In the genomic region with DNA sequence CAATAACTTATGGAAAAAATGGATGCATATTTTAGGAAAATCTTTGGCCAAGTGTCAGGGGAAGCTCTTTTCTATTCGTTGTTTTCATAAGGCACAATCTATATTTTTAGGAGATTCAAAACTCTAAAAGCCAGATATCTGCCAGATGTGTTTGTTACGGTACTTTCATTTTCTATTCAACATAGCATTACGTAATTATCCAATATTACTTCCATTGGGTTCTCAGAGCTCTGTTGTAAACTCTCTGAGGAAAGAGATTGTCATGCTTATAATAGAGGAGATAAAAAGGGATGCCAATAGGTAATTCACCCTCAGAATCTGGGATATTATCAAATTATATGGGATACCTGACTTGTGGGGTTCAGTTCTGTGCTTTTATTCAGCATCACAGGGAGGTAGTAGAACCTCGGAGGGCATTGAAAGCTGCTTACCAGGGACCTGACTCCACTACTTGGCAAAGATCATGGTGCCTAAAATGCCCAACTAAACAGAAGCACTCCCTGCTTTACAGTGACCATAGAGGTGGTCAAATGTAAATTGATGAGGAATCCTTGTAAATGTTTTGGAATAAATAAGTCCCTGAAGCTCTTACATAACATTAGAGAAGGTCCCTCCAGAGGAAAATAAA, we compare ENCODE assay signal across 1 cellular context.
TF ChIP-seq lines count a peak whose summit lies in the region.

No MANE protein-coding gene starts in this region.

TF ChIP-seq in SK-N-SH treated with all-trans-retinoic acid at 6 μM for 48 hours, 23 proteins besides CTCF, POLR2A, EP300 and RAD21 (continued from another document):
- TF ChIP-seq, protein P1, sequence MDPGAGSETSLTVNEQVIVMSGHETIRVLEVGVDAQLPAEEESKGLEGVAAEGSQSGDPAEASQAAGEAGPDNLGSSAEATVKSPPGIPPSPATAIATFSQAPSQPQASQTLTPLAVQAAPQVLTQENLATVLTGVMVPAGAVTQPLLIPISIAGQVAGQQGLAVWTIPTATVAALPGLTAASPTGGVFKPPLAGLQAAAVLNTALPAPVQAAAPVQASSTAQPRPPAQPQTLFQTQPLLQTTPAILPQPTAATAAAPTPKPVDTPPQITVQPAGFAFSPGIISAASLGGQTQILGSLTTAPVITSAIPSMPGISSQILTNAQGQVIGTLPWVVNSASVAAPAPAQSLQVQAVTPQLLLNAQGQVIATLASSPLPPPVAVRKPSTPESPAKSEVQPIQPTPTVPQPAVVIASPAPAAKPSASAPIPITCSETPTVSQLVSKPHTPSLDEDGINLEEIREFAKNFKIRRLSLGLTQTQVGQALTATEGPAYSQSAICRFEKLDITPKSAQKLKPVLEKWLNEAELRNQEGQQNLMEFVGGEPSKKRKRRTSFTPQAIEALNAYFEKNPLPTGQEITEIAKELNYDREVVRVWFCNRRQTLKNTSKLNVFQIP (CRISPR knock-in tag; IDR thresholded peaks at IDR 0.05; ENCODE audit: borderline replicate concordance, low read depth), result no peak
- TF ChIP-seq, protein P2, sequence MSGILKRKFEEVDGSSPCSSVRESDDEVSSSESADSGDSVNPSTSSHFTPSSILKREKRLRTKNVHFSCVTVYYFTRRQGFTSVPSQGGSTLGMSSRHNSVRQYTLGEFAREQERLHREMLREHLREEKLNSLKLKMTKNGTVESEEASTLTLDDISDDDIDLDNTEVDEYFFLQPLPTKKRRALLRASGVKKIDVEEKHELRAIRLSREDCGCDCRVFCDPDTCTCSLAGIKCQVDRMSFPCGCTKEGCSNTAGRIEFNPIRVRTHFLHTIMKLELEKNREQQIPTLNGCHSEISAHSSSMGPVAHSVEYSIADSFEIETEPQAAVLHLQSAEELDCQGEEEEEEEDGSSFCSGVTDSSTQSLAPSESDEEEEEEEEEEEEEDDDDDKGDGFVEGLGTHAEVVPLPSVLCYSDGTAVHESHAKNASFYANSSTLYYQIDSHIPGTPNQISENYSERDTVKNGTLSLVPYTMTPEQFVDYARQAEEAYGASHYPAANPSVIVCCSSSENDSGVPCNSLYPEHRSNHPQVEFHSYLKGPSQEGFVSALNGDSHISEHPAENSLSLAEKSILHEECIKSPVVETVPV (CRISPR knock-in tag; IDR thresholded peaks at IDR 0.05), result no peak
- no peak for TF ChIP-seq ESRRG (CRISPR knock-in tag; IDR thresholded peaks at IDR 0.05)
- no peak for TF ChIP-seq SNAI2 (CRISPR knock-in tag; IDR thresholded peaks at IDR 0.05)
- no peak for TF ChIP-seq ZNF70 (CRISPR knock-in tag; IDR thresholded peaks at IDR 0.05)
- TF ChIP-seq ZC3H10 (CRISPR knock-in tag; IDR thresholded peaks at IDR 0.05), result no peak
- TF ChIP-seq ZNF565 (CRISPR knock-in tag; conservative IDR thresholded peaks at IDR 0.05; ENCODE audit: low read depth), result no peak
- TF ChIP-seq, protein P3, sequence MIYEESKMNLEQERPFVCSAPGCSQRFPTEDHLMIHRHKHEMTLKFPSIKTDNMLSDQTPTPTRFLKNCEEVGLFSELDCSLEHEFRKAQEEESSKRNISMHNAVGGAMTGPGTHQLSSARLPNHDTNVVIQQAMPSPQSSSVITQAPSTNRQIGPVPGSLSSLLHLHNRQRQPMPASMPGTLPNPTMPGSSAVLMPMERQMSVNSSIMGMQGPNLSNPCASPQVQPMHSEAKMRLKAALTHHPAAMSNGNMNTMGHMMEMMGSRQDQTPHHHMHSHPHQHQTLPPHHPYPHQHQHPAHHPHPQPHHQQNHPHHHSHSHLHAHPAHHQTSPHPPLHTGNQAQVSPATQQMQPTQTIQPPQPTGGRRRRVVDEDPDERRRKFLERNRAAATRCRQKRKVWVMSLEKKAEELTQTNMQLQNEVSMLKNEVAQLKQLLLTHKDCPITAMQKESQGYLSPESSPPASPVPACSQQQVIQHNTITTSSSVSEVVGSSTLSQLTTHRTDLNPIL (CRISPR knock-in tag; IDR thresholded peaks at IDR 0.05; ENCODE audit: low read depth), result no peak
TF ChIP-seq in SK-N-SH treated with all-trans-retinoic acid at 6 μM for 48 hours: peak in this region for 0.
